Comparison of ENCODE assay signal across 1 cellular context in genomic region chr10:110107430-110107829, GRCh38.
TF ChIP-seq lines count a peak whose summit lies in the region.

No MANE protein-coding gene starts in this region.

TF ChIP-seq in H1, 55 proteins besides CTCF, POLR2A, EP300 and RAD21 (continued from another document):
- TF ChIP-seq USF2 (IDR thresholded peaks at IDR 0.05; ENCODE audit: low read length), result no peak
- TF ChIP-seq CHD2 (IDR thresholded peaks at IDR 0.05; ENCODE audit: low read length), result no peak
- no peak for TF ChIP-seq RBBP5 (IDR thresholded peaks at IDR 0.05; ENCODE audit: borderline replicate concordance, low read depth, low read length)
- no peak for TF ChIP-seq YY1 (IDR thresholded peaks at IDR 0.05; ENCODE audit: low read depth, low read length)
- TF ChIP-seq E2F6 (IDR thresholded peaks at IDR 0.05), result no peak
- no peak for TF ChIP-seq CHD7 (IDR thresholded peaks at IDR 0.05; ENCODE audit: insufficient replicate concordance, low read length)
- TF ChIP-seq SRF (IDR thresholded peaks at IDR 0.05; ENCODE audit: low read depth, low read length), result no peak
- TF ChIP-seq CTBP2 (IDR thresholded peaks at IDR 0.05; ENCODE audit: borderline replicate concordance, insufficient read depth, insufficient read length, low read length), result no peak
